In the genomic region with DNA sequence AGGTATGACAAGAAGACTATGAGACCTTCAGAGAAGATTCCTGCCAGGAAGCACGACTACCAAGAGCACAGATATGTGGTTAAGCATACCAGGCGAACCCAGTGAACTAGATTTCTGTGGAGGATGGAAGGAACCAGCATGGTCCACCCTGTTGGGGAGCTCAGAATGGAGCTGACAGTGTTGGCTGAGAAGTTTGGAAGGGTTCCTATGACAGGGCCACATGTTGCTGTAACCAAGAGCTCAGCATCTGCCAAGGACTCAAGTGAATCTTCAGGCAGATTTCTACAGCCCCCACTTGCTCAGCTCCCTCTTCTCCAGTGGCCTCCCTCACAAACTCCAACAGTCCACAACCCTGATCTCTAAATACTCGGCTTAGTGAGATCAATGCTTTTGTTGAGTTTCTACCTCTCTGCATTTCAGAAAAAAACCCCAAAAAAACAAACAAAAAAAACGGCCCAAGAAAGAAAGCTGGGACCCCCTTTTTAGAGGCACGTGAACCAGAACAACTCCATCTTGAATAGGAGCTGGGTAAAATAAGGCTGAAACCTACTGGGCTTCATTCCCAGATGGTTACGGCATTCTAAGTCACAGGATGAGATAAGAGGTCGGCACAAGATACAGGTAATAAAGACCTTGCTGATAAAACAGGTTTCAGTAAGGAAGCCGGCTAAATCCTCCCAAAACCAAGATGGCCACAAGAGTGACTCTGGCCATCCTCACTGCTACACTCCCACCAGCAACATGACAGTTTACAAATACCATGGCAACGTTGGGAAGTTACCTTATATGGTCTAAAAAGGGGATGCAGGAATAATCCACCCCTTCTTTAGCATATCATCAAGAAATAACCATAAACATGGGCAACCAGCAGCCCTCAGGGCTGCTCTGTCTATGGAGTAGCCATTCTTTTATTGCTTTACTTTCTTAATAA, we compare ENCODE assay signal across 1 cellular context.
TF ChIP-seq lines count a peak whose summit lies in the region.

No MANE protein-coding gene starts in this region.

TF ChIP-seq in K562, 482 proteins besides CTCF, POLR2A, EP300 and RAD21 (continued from another document and continues in another):
- no peak for TF ChIP-seq CHD7 (IDR thresholded peaks at IDR 0.05; ENCODE audit: low read depth, low read length)
- TF ChIP-seq BRCA1 (IDR thresholded peaks at IDR 0.05) = no peak
- no peak for TF ChIP-seq BRCA1 (CRISPR knock-in tag; IDR thresholded peaks at IDR 0.05)
- TF ChIP-seq LCOR (CRISPR knock-in tag; IDR thresholded peaks at IDR 0.05) = no peak
- TF ChIP-seq DDX20 (tag; IDR thresholded peaks at IDR 0.05; ENCODE audit: low read depth) = peak; percentile 87
- peak; percentile 80; the same call in 1 of the 2 replicates for TF ChIP-seq PHTF2 (CRISPR knock-in tag; IDR thresholded peaks at IDR 0.05)
- TF ChIP-seq ZNF324 (CRISPR knock-in tag; IDR thresholded peaks at IDR 0.05) = 0 out of 2 replicates have a peak, but pooled peaks have one; percentile 31
- no peak for TF ChIP-seq ZNF124 (CRISPR knock-in tag; IDR thresholded peaks at IDR 0.05)
- no peak for TF ChIP-seq FOXA3 (CRISPR knock-in tag; conservative IDR thresholded peaks at IDR 0.05 in 1 of 2, IDR thresholded peaks at IDR 0.05 in 1 of 2)
- TF ChIP-seq KAT2B (IDR thresholded peaks at IDR 0.05; ENCODE audit: low read depth, low read length) = no peak
- no peak for TF ChIP-seq NONO (IDR thresholded peaks at IDR 0.05; ENCODE audit: low read depth in 2 of 2, low read length in 1 of 2)
- TF ChIP-seq SRF (CRISPR knock-in tag; IDR thresholded peaks at IDR 0.05) = peak; percentile 74 to 75; a peak in 3 of 4 replicates
- no peak for TF ChIP-seq SIN3A (IDR thresholded peaks at IDR 0.05; ENCODE audit: borderline replicate concordance in 2 of 2, control insufficient read depth in 1 of 2, low read depth in 2 of 2, low read length in 2 of 2)
- TF ChIP-seq, protein P1, sequence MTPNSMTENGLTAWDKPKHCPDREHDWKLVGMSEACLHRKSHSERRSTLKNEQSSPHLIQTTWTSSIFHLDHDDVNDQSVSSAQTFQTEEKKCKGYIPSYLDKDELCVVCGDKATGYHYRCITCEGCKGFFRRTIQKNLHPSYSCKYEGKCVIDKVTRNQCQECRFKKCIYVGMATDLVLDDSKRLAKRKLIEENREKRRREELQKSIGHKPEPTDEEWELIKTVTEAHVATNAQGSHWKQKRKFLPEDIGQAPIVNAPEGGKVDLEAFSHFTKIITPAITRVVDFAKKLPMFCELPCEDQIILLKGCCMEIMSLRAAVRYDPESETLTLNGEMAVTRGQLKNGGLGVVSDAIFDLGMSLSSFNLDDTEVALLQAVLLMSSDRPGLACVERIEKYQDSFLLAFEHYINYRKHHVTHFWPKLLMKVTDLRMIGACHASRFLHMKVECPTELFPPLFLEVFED (CRISPR knock-in tag; conservative IDR thresholded peaks at IDR 0.05) = peak; percentile 90; the same call in 1 of the 2 replicates
- no peak for TF ChIP-seq PRPF4 (IDR thresholded peaks at IDR 0.05; ENCODE audit: insufficient read depth, low read depth, low read length, poor library complexity, severe bottlenecking)
- TF ChIP-seq ZNF785 (CRISPR knock-in tag; IDR thresholded peaks at IDR 0.05) = no peak
- TF ChIP-seq, protein P2, sequence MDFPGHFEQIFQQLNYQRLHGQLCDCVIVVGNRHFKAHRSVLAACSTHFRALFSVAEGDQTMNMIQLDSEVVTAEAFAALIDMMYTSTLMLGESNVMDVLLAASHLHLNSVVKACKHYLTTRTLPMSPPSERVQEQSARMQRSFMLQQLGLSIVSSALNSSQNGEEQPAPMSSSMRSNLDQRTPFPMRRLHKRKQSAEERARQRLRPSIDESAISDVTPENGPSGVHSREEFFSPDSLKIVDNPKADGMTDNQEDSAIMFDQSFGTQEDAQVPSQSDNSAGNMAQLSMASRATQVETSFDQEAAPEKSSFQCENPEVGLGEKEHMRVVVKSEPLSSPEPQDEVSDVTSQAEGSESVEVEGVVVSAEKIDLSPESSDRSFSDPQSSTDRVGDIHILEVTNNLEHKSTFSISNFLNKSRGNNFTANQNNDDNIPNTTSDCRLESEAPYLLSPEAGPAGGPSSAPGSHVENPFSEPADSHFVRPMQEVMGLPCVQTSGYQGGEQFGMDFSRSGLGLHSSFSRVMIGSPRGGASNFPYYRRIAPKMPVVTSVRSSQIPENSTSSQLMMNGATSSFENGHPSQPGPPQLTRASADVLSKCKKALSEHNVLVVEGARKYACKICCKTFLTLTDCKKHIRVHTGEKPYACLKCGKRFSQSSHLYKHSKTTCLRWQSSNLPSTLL (IDR thresholded peaks at IDR 0.05) = no peak
- TF ChIP-seq, protein P3, sequence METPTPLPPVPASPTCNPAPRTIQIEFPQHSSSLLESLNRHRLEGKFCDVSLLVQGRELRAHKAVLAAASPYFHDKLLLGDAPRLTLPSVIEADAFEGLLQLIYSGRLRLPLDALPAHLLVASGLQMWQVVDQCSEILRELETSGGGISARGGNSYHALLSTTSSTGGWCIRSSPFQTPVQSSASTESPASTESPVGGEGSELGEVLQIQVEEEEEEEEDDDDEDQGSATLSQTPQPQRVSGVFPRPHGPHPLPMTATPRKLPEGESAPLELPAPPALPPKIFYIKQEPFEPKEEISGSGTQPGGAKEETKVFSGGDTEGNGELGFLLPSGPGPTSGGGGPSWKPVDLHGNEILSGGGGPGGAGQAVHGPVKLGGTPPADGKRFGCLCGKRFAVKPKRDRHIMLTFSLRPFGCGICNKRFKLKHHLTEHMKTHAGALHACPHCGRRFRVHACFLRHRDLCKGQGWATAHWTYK (CRISPR knock-in tag; IDR thresholded peaks at IDR 0.05) = peak; percentile 90
- no peak for TF ChIP-seq ZNF740 (CRISPR knock-in tag; IDR thresholded peaks at IDR 0.05)
- peak in 1 of 2 experiments; percentile 96; a peak in 3 of 4 replicates for TF ChIP-seq ZNF740 (tag; IDR thresholded peaks at IDR 0.05)
- no peak for TF ChIP-seq HDAC6 (IDR thresholded peaks at IDR 0.05; ENCODE audit: low read depth, low read length)
- TF ChIP-seq ZNF24 (IDR thresholded peaks at IDR 0.05) = no peak
- no peak for TF ChIP-seq ELF2 (CRISPR knock-in tag; IDR thresholded peaks at IDR 0.05)
- TF ChIP-seq SAFB (IDR thresholded peaks at IDR 0.05; ENCODE audit: borderline replicate concordance, low read depth, low read length) = no peak
- peak; percentile 96 for TF ChIP-seq ZNF589 (CRISPR knock-in tag; IDR thresholded peaks at IDR 0.05; ENCODE audit: low read depth)
- TF ChIP-seq SMARCE1 (IDR thresholded peaks at IDR 0.05) = no peak
- TF ChIP-seq KDM1A (IDR thresholded peaks at IDR 0.05) = no peak
- no peak for TF ChIP-seq ATF7 (IDR thresholded peaks at IDR 0.05)
- TF ChIP-seq, protein P4, sequence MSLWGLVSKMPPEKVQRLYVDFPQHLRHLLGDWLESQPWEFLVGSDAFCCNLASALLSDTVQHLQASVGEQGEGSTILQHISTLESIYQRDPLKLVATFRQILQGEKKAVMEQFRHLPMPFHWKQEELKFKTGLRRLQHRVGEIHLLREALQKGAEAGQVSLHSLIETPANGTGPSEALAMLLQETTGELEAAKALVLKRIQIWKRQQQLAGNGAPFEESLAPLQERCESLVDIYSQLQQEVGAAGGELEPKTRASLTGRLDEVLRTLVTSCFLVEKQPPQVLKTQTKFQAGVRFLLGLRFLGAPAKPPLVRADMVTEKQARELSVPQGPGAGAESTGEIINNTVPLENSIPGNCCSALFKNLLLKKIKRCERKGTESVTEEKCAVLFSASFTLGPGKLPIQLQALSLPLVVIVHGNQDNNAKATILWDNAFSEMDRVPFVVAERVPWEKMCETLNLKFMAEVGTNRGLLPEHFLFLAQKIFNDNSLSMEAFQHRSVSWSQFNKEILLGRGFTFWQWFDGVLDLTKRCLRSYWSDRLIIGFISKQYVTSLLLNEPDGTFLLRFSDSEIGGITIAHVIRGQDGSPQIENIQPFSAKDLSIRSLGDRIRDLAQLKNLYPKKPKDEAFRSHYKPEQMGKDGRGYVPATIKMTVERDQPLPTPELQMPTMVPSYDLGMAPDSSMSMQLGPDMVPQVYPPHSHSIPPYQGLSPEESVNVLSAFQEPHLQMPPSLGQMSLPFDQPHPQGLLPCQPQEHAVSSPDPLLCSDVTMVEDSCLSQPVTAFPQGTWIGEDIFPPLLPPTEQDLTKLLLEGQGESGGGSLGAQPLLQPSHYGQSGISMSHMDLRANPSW (CRISPR knock-in tag; IDR thresholded peaks at IDR 0.05) = no peak
- no peak for TF ChIP-seq ZNF77 (CRISPR knock-in tag; IDR thresholded peaks at IDR 0.05)
- no peak for TF ChIP-seq ZNF146 (CRISPR knock-in tag; IDR thresholded peaks at IDR 0.05; ENCODE audit: unreplicated experiment)
- TF ChIP-seq RAD51 (IDR thresholded peaks at IDR 0.05; ENCODE audit: borderline replicate concordance, low read depth) = no peak
- TF ChIP-seq, protein P5, sequence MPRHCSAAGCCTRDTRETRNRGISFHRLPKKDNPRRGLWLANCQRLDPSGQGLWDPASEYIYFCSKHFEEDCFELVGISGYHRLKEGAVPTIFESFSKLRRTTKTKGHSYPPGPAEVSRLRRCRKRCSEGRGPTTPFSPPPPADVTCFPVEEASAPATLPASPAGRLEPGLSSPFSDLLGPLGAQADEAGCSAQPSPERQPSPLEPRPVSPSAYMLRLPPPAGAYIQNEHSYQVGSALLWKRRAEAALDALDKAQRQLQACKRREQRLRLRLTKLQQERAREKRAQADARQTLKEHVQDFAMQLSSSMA (CRISPR knock-in tag; IDR thresholded peaks at IDR 0.05) = no peak
- no peak for TF ChIP-seq MCM3 (IDR thresholded peaks at IDR 0.05)
- no peak for TF ChIP-seq KLF10 (CRISPR knock-in tag; IDR thresholded peaks at IDR 0.05)
- TF ChIP-seq NR1H2 (CRISPR knock-in tag; IDR thresholded peaks at IDR 0.05) = no peak
- TF ChIP-seq, protein P6, sequence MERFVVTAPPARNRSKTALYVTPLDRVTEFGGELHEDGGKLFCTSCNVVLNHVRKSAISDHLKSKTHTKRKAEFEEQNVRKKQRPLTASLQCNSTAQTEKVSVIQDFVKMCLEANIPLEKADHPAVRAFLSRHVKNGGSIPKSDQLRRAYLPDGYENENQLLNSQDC (CRISPR knock-in tag; IDR thresholded peaks at IDR 0.05) = no peak
